15 cellular contexts compared by ENCODE assay signal in genomic region chr12:1612196-1612595, GRCh38. TPM values are rescaled to one million over a fixed set of nuclear protein-coding genes. Genes with fewer than 3 reads are reported as not detected.
DNase-seq lines count a peak whose midpoint lies in the region; ATAC-seq and TF ChIP-seq lines count a peak whose summit lies in the region.
"Had no signal": no experiment of that assay in that cellular context is flagged by ENCODE, and none has a peak within 500 bp of the region (broad histone marks: within the 10 kb centered on the region; RNA-seq: fewer than 3 reads in every experiment).

No MANE protein-coding gene starts in this region.

- ATAC-seq in Right ventricle myocardium inferior (peak; percentile 45), GM21529 (IDR thresholded peaks at IDR 0.05; ENCODE audit: unreplicated experiment) (no peak), GM21576 (IDR thresholded peaks at IDR 0.05; ENCODE audit: unreplicated experiment) (no peak), HG02885 (IDR thresholded peaks at IDR 0.05; ENCODE audit: poor library complexity, unreplicated experiment) (no peak), HG03521 (IDR thresholded peaks at IDR 0.05; ENCODE audit: unreplicated experiment) (no peak)
- ATAC-seq: effector memory CD8-positive, alpha-beta T cell had no signal

- intact Hi-C loops in Right ventricle myocardium inferior (cut with DNase I), result no loop called here

- DNase-seq in Right ventricle myocardium inferior (ENCODE audit: missing footprints) (no peak), right atrium auricular region (ENCODE audit: low spot score) (no peak), nephron progenitor cell (no peak)
- DNase-seq: effector memory CD8-positive, alpha-beta T cell; heart right ventricle; NK-92 treated with Interleukin-12 subunit alpha and Interleukin-12 subunit beta, amount 100 ng/mL, for 24 hours; SHP77; stimulated activated CD4-positive, alpha-beta T cell treated with anti-CD3 and anti-CD28 coated beads, Interleukin-4, amount 100 ng/mL, for 24 hours had no signal

- no peaks in the 10 kb centered on the region for H3K36me3 ChIP-seq in right atrium auricular region
- no peaks in the 10 kb centered on the region for H3K36me3 ChIP-seq in endocrine pancreas (ENCODE audit: control insufficient read depth, insufficient read depth, low read length)
- H3K36me3 ChIP-seq: heart right ventricle had no signal

- H3K27me3 ChIP-seq in right atrium auricular region, result no peaks in the 10 kb centered on the region
- H3K27me3 ChIP-seq in endocrine pancreas (ENCODE audit: control insufficient read depth, insufficient read depth, low read length), result no peaks in the 10 kb centered on the region
- H3K27me3 ChIP-seq: heart right ventricle had no signal

- H3K4me3 ChIP-seq in right atrium auricular region (no peak overlapping the region), endocrine pancreas (ENCODE audit: control insufficient read depth, insufficient read depth, low read length) (peak overlapping the region; percentile 32)
- H3K4me3 ChIP-seq: heart right ventricle had no signal

- H3K27me3 Mint-ChIP-seq in nephron progenitor cell (ENCODE audit: low read depth, poor library complexity), result peaks cover 3% of the 10 kb centered on the region

- H3K9me3 Mint-ChIP-seq in nephron progenitor cell, result no peaks in the 10 kb centered on the region
- H3K9me3 Mint-ChIP-seq: activated T-helper 1 cell treated with anti-CD3 and anti-CD28 coated beads, Interleukin-12 subunit alpha, Interleukin-12 subunit beta, Interleukin-2, Interleukin-4 antibody, amounts not matched to agents 30 ng/mL and 10 ng/mL and 1 ng/mL, durations not matched to agents 14 hours and 24 hours and 36 hours; effector memory CD8-positive, alpha-beta T cell had no signal

- H3K27ac Mint-ChIP-seq in nephron progenitor cell, result peak overlapping the region; percentile 98
- H3K27ac Mint-ChIP-seq: activated T-helper 1 cell treated with anti-CD3 and anti-CD28 coated beads, Interleukin-12 subunit alpha, Interleukin-12 subunit beta, Interleukin-2, Interleukin-4 antibody, amounts not matched to agents 30 ng/mL and 10 ng/mL and 1 ng/mL, durations not matched to agents 14 hours and 24 hours and 36 hours; effector memory CD8-positive, alpha-beta T cell had no signal

- no peak overlapping the region for H3K9ac ChIP-seq in endocrine pancreas (ENCODE audit: control insufficient read depth, insufficient read depth, low read length)

- TF ChIP-seq CTCF in right atrium auricular region (IDR thresholded peaks at IDR 0.05) (no peak), nephron progenitor cell (IDR thresholded peaks at IDR 0.05) (no peak)

- peaks cover 70% of the 10 kb centered on the region for H3K4me1 Mint-ChIP-seq in nephron progenitor cell

- H3K36me3 Mint-ChIP-seq in nephron progenitor cell (ENCODE audit: low read depth), result no peaks in the 10 kb centered on the region

- H3K4me1 ChIP-seq in right atrium auricular region (peaks cover 0 to 23% of the 10 kb centered on the region in 2 donors), endocrine pancreas (ENCODE audit: control insufficient read depth, insufficient read depth, low read length) (no peaks in the 10 kb centered on the region)

- H3K9me3 ChIP-seq in right atrium auricular region, result no peaks in the 10 kb centered on the region
- no peaks in the 10 kb centered on the region for H3K9me3 ChIP-seq in endocrine pancreas (ENCODE audit: control insufficient read depth, low read length)
- H3K9me3 ChIP-seq: heart right ventricle had no signal

- H3K4me3 Mint-ChIP-seq in nephron progenitor cell, result peak overlapping the region; percentile 44
- H3K4me3 Mint-ChIP-seq: activated T-helper 1 cell treated with anti-CD3 and anti-CD28 coated beads, Interleukin-12 subunit alpha, Interleukin-12 subunit beta, Interleukin-2, Interleukin-4 antibody, amounts not matched to agents 30 ng/mL and 10 ng/mL and 1 ng/mL, durations not matched to agents 14 hours and 24 hours and 36 hours; effector memory CD8-positive, alpha-beta T cell had no signal

- peak overlapping the region in 1 of 2 donors; percentile 48 for H3K27ac ChIP-seq in right atrium auricular region

RNA-seq across cellular contexts. Expression of gene WNT5B, which starts 16.8 kb away (rescaled TPM):
- 2.9 TPM for total RNA-seq in Right ventricle myocardium inferior
- 1 to 10 TPM; 1.5 to 3.0 TPM for total RNA-seq in right atrium auricular region
- total RNA-seq: HT-29 had no signal

RNA-seq across cellular contexts. Expression of gene FBXL14, which starts 17.8 kb away (rescaled TPM):
- 6.2 TPM for total RNA-seq in Right ventricle myocardium inferior
- 10 to 100 TPM in 1 of 2 donors, 1 to 10 TPM in 1; 6.3 to 11.3 TPM for total RNA-seq in right atrium auricular region
